In the genomic region with DNA sequence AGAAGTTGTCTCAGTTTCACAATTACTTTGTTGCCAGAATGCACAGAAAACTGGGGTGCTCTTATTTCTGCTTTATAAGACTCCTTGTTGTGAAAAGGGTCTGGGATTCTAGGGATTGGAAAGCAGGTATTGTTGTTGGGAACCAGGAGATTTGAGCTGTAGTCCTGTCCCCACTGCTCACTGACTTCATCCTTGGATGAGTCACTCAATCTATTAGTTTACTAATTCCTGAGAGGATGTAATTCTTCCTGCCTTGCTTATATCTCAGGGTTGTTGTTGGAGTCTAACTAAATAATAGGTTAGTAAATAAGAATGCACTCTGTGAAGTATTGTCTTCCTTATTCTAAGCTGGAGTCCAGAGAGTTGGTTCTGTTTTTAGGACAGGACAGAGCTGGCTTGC, we compare ENCODE assay signal across 1 cellular context.
TF ChIP-seq lines count a peak whose summit lies in the region.

No MANE protein-coding gene starts in this region.

TF ChIP-seq in WTC11, 78 proteins besides CTCF, POLR2A, EP300 and RAD21 (continued from another document):
- TF ChIP-seq ETV6 (CRISPR knock-in tag; IDR thresholded peaks at IDR 0.05) (no peak), FOXJ3 (CRISPR knock-in tag; IDR thresholded peaks at IDR 0.05; ENCODE audit: borderline replicate concordance) (no peak), EMX1 (CRISPR knock-in tag; IDR thresholded peaks at IDR 0.05) (no peak)
- TF ChIP-seq, protein P1, sequence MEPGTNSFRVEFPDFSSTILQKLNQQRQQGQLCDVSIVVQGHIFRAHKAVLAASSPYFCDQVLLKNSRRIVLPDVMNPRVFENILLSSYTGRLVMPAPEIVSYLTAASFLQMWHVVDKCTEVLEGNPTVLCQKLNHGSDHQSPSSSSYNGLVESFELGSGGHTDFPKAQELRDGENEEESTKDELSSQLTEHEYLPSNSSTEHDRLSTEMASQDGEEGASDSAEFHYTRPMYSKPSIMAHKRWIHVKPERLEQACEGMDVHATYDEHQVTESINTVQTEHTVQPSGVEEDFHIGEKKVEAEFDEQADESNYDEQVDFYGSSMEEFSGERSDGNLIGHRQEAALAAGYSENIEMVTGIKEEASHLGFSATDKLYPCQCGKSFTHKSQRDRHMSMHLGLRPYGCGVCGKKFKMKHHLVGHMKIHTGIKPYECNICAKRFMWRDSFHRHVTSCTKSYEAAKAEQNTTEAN (CRISPR knock-in tag; IDR thresholded peaks at IDR 0.05) = no peak
